In the genomic region with DNA sequence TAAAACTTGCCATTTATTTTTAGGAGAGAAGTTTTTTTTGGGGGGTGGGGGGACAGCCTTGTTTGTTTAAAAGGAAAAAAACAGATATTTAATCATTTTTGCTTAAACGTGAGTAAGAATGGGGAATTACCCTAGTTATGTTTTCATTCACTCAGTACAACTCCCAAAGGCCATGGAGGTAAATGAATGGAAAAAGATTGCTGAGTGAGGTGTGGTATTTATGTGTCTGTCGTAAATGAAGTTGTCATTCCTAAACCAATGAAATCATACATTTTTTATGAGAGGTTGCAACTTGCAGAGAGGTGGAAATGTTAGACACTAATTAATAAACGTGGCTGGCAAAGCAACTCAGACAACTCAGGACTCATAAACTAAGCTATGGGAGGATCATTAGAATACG, we compare ENCODE assay signal across 15 cellular contexts.
A peak's percentile ranks its signal among the peaks of the same experiment; 100 is the strongest.
DNase-seq lines count a peak whose midpoint lies in the region; ATAC-seq and TF ChIP-seq lines count a peak whose summit lies in the region.
"Had no signal": no experiment of that assay in that cellular context is flagged by ENCODE, and none has a peak within 500 bp of the region (broad histone marks: within the 10 kb centered on the region; RNA-seq: fewer than 3 reads in every experiment).

No MANE protein-coding gene starts in this region.

- peak; percentile 37 to 41 for ATAC-seq in activated CD4-positive, CD25-positive, alpha-beta regulatory T cell treated with anti-CD3 and anti-CD28 coated beads, Interleukin-2, amount 50 U/mL, for 24 hours
- ATAC-seq in HG02642 (IDR thresholded peaks at IDR 0.05; ENCODE audit: poor library complexity, unreplicated experiment) (peak; percentile 31), T-helper 17 cell (peak; percentile 29), natural killer cell (no peak)
- ATAC-seq: left ventricle myocardium superior had no signal

- H3K27me3 Mint-ChIP-seq in T-helper 17 cell, result no peaks in the 10 kb centered on the region
- H3K27me3 Mint-ChIP-seq in natural killer cell (ENCODE audit: low read depth in 2 of 2), result no peaks in the 10 kb centered on the region

- TF ChIP-seq CTCF in natural killer cell (IDR thresholded peaks at IDR 0.05) (no peak), dorsolateral prefrontal cortex (IDR thresholded peaks at IDR 0.05 in 54 of 56, conservative IDR thresholded peaks at IDR 0.05 in 2 of 56; ENCODE audit: low read depth in 1 of 56, partially characterized antibody in 56 of 56) (no peak)

- H3K4me3 Mint-ChIP-seq in T-helper 17 cell (peak overlapping the region; percentile 84), natural killer cell (peak overlapping the region; percentile 71)

- in situ Hi-C loops in KBM-7 (cut with MboI; ENCODE audit: low pct_unique_long_range_greater_than_20kb, low sequenced_read_pairs), result no loop called here

- no peak overlapping the region for H3K27ac ChIP-seq in dorsolateral prefrontal cortex
- H3K27ac ChIP-seq: 22Rv1, SJCRH30, thyroid gland had no signal

- H3K9me3 Mint-ChIP-seq in natural killer cell, result no peaks in the 10 kb centered on the region

- no peaks in the 10 kb centered on the region for H3K9me3 ChIP-seq in T-helper 17 cell (ENCODE audit: control insufficient read depth, low read length, poor library complexity, severe bottlenecking)
- H3K9me3 ChIP-seq: SJCRH30, thyroid gland had no signal

- H3K4me3 ChIP-seq in dorsolateral prefrontal cortex, result no peak overlapping the region
- H3K4me3 ChIP-seq: SJCRH30, thyroid gland had no signal

- peak overlapping the region; percentile 98 for H3K27ac Mint-ChIP-seq in T-helper 17 cell
- H3K27ac Mint-ChIP-seq in natural killer cell, result no peak overlapping the region

- peaks cover 0 to 2% (median 0%) of the 10 kb centered on the region in 45 donors for H3K27me3 ChIP-seq in dorsolateral prefrontal cortex
- H3K27me3 ChIP-seq: SJCRH30, thyroid gland had no signal

- no peak for DNase-seq in activated CD4-positive, CD25-positive, alpha-beta regulatory T cell treated with anti-CD3 and anti-CD28 coated beads, Interleukin-2, amount 50 U/mL, for 72 hours
- no peak for DNase-seq in T-helper 17 cell
- no peak for DNase-seq in natural killer cell
- DNase-seq in dorsolateral prefrontal cortex, result no peak
- DNase-seq in KBM-7, result no peak
- no peak for DNase-seq in NCI-H1436 treated with DMSO at 0.1 percent for 48 hours (lab: John Stamatoyannopoulos, UW)
- DNase-seq: Karpas-422; left ventricle myocardium superior; NCI-H2081; NK-92 treated with Interleukin-12 subunit alpha and Interleukin-12 subunit beta, amount 100 ng/mL, for 24 hours; SJCRH30; thyroid gland had no signal

- H3K36me3 Mint-ChIP-seq in T-helper 17 cell (ENCODE audit: low read depth) (peaks cover 14% of the 10 kb centered on the region), natural killer cell (no peaks in the 10 kb centered on the region)

- intact Hi-C loops in natural killer cell (cut with micrococcal nuclease), result loop anchor here (2.0 kb wide), 3 partner anchors 15 to 57 kb away; no protein-coding TSS in a partner anchor
- intact Hi-C loops in dorsolateral prefrontal cortex (cut with DNase I), result no loop called here

- H3K4me1 Mint-ChIP-seq in T-helper 17 cell, result peaks cover 80% of the 10 kb centered on the region
- H3K4me1 Mint-ChIP-seq in natural killer cell, result peaks cover 72 to 93% of the 10 kb centered on the region in 2 donors

Comparison
In these comparisons a context has a peak if more than half of its experiments do, and no peak if none do; other contexts are left out.
1. ATAC-seq: peak in activated CD4-positive, CD25-positive, alpha-beta regulatory T cell treated with anti-CD3 and anti-CD28 coated beads, Interleukin-2, amount 50 U/mL, for 24 hours (2 of 2), HG02642 (single experiment) and T-helper 17 cell (single experiment); none in natural killer cell (0 of 3).